1 cellular context compared by ENCODE assay signal in the genomic region with DNA sequence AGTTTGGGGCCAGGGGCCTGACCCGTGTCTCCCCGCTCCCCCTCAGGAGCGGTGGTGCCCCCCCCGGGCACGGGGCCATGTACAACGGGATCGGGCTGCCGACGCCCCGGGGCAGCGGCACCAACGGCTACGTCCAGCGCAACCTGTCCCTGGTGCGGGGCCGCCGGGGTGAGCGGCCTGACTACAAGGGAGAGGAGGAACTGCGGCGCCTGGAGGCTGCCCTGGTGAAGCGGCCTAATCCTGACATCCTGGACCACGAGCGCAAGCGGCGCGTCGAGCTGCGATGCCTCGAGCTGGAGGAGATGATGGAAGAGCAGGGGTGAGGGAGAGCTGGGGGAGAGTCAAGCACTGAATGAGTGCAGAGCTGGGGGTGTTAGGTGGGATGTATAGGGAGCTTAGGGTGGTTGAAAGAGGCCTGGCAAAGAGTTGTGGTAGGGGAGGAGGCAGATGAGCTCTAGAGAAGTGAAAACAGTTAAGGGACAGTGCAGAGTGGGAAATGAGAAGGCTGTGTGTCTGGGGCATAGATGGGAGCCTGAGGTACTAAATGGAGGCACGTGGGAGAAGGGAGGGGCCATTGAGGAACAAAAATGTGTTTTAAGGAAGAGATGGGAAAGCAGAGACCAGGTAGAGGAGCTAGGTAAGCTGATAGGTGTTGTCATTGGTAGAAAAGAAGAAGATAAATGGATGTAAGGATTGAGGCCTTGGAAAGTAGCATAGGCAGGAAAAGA.
TF ChIP-seq lines count a peak whose summit lies in the region.

No MANE protein-coding gene starts in this region.

TF ChIP-seq in A549, 52 proteins besides CTCF, POLR2A, EP300 and RAD21:
- TF ChIP-seq JUN (IDR thresholded peaks at IDR 0.05) (no peak), GATA3 (IDR thresholded peaks at IDR 0.05; ENCODE audit: borderline replicate concordance) (no peak), POLR2AphosphoS2 (conservative IDR thresholded peaks at IDR 0.05; ENCODE audit: low read length) (no peak), FOXS1 (CRISPR knock-in tag; IDR thresholded peaks at IDR 0.05) (no peak), REST (IDR thresholded peaks at IDR 0.05) (no peak), NPAS2 (CRISPR knock-in tag; IDR thresholded peaks at IDR 0.05; ENCODE audit: borderline replicate concordance) (no peak), RFX5 (IDR thresholded peaks at IDR 0.05) (no peak), HOXA7 (CRISPR knock-in tag; IDR thresholded peaks at IDR 0.05) (no peak), HOXB13 (CRISPR knock-in tag; IDR thresholded peaks at IDR 0.05; ENCODE audit: low read depth) (no peak), ZFP36 (IDR thresholded peaks at IDR 0.05; ENCODE audit: borderline replicate concordance, partially characterized antibody) (no peak), HMGXB4 (CRISPR knock-in tag; IDR thresholded peaks at IDR 0.05; ENCODE audit: borderline replicate concordance) (no peak), HOXB5 (CRISPR knock-in tag; IDR thresholded peaks at IDR 0.05) (no peak), NR3C1 (IDR thresholded peaks at IDR 0.05) (no peak), BHLHE40 (IDR thresholded peaks at IDR 0.05; ENCODE audit: low read depth, low read length) (no peak), FOSB (CRISPR knock-in tag; IDR thresholded peaks at IDR 0.05) (no peak), MYC (IDR thresholded peaks at IDR 0.05; ENCODE audit: borderline replicate concordance, low read length) (no peak), CBX2 (IDR thresholded peaks at IDR 0.05; ENCODE audit: borderline replicate concordance, low read depth) (no peak), RCOR1 (IDR thresholded peaks at IDR 0.05; ENCODE audit: low read depth, low read length) (no peak)
